Comparison of ENCODE assay signal across 16 cellular contexts in the genomic region with DNA sequence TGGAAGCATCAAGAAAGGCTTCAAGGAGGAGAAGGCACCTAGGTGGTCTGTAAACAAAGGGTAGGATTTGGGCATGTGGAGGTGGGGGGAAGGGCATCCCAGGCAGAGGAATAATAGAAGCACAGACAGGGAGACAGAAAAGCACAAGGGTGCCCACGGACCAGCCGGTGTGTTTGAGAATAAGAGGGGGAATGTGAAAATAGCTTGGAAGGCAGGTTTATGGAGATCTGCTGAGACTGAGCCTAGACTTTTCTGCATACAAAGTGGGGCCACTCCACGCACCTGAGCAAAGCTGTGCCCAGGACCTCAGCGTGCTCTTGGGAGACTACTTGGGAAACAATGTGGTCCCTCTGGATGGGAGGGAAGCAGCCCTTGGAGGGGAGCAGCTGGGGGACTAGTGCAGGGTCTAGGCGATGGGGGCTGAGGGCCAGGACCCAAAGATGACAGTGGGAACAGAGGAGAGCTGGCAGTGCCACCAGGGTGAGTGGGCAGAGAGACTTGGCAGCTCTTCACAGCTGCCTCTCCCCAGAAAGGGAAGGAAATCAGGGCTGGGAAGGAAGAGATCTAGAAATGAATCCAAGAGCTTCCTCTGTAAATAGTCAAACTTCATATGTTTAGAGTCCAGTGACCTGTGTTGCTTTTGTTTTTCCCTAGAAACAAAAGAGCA.
DNase-seq lines count a peak whose midpoint lies in the region; ATAC-seq and TF ChIP-seq lines count a peak whose summit lies in the region.
"Had no signal": no experiment of that assay in that cellular context is flagged by ENCODE, and none has a peak within 500 bp of the region (broad histone marks: within the 10 kb centered on the region; RNA-seq: fewer than 3 reads in every experiment).

No MANE protein-coding gene starts in this region.

- H3K27me3 ChIP-seq in WERI-Rb-1 (ENCODE audit: insufficient read depth, low read depth, severe bottlenecking) (no peaks in the 10 kb centered on the region), left ventricle myocardium inferior (ENCODE audit: low read depth) (no peaks in the 10 kb centered on the region)

- H3K27ac ChIP-seq in WERI-Rb-1 (peak overlapping the region; percentile 64), left ventricle myocardium inferior (replicated peaks) (peak overlapping the region; percentile 54)

- ATAC-seq in GM18519 (IDR thresholded peaks at IDR 0.05; ENCODE audit: low FRiP score, unreplicated experiment) (no peak), HG02973 (IDR thresholded peaks at IDR 0.05; ENCODE audit: unreplicated experiment) (no peak)

- H3K36me3 ChIP-seq in WERI-Rb-1, result no peaks in the 10 kb centered on the region
- no peaks in the 10 kb centered on the region for H3K36me3 ChIP-seq in left ventricle myocardium inferior

- intact Hi-C loops in left ventricle myocardium inferior (cut with micrococcal nuclease), result no loop called here

- H3K4me3 ChIP-seq in WERI-Rb-1 (ENCODE audit: low read depth, low read length), result no peak overlapping the region
- no peak overlapping the region for H3K4me3 ChIP-seq in left ventricle myocardium inferior
- H3K4me3 ChIP-seq: skin epidermis had no signal

- peaks cover 28% of the 10 kb centered on the region for H3K4me1 ChIP-seq in left ventricle myocardium inferior

- DNase-seq in G401 (ENCODE audit: low spot score) (peak; percentile 66), WERI-Rb-1 (no peak), left ventricle myocardium inferior (no peak), putamen (ENCODE audit: low spot score) (peak; percentile 17), NOMO-1 treated with dmso at 0.1 percent for 144 hours (lab: John Stamatoyannopoulos, UW; ENCODE audit: unreplicated experiment) (no peak), T1000 (lab: John Stamatoyannopoulos, UW) (no peak)
- DNase-seq: activated CD4-positive, alpha-beta T cell treated with anti-CD3 and anti-CD28 coated beads, Interleukin-2, amount 10 ng/mL, durations not matched to agents 7 days and 5 days; activated CD8-positive, alpha-beta memory T cell treated with anti-CD3 and anti-CD28 coated beads, Interleukin-2, amount 50 U/mL, for 4 hours; amygdala; Calu3; foreskin fibroblast; NCI-H748 treated with DMSO at 0.1 percent for 48 hours; stimulated activated CD4-positive, alpha-beta T cell treated with anti-CD3 and anti-CD28 coated beads, Interleukin-4, amount 100 ng/mL, for 24 hours had no signal

- TF ChIP-seq CTCF in WERI-Rb-1 (IDR thresholded peaks at IDR 0.05; ENCODE audit: low read depth, low read length), result no peak
- TF ChIP-seq CTCF in left ventricle myocardium inferior (IDR thresholded peaks at IDR 0.05; ENCODE audit: borderline replicate concordance), result no peak

- H3K9me3 ChIP-seq in WERI-Rb-1 (ENCODE audit: severe bottlenecking) (no peaks in the 10 kb centered on the region), left ventricle myocardium inferior (replicated peaks) (no peaks in the 10 kb centered on the region)

- in situ Hi-C loops in G401 (cut with HindIII; ENCODE audit: low sequenced_read_pairs), result no loop called here

Comparison
In these comparisons a context has a peak if more than half of its experiments do, and no peak if none do; other contexts are left out.
1. DNase-seq: peak in G401 (single experiment) and putamen (single experiment); none in WERI-Rb-1 (single experiment), left ventricle myocardium inferior (single experiment), NOMO-1 treated with dmso at 0.1 percent for 144 hours (single experiment) and T1000 (single experiment).